ENCODE assay signal across 16 cellular contexts in the genomic region with DNA sequence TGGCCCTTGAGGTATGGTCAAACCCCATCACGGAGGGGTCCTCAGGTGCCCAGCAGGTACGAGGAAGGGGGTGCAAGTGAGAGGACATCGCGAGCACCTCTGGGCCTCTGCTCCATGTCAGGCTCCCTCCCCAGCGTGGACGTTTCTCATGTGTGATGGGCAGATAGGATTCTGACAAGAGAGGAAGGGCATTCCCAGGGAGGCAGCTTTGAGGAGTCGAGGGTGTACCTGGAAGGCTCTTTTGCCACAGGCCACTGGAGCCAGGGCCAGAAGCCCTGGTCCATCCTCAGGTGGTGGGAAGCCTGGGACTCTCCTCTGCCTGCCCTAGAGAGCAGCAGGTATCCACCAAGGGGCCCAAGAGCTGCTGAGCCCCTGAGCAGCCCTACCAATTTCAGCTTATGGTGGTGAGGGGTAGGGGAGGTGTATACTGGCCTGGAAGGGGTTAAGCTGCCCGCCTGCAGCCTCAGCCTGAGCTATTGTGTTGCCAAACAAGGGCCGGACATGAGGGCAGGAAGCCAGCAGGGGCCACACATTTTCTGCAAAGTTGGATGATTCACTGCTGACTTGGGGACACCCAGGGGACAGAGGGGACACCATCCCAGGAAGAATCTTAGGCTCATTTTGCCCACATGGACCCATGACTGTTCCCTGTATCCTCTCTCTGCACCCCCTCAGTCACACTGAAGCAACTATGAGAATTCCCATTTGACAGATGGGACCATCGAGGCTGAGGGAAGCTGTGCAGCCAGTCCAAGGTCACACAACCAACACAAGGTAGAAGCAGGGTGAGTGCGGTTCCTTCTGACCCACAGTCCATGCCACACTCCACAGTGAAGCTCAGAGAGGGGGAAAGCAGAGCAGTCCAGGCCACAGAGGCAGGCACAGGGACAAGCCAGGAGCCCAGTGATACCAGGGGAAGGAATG. TPM values are rescaled to one million over a fixed set of nuclear protein-coding genes. Genes with fewer than 3 reads are reported as not detected.
DNase-seq lines count a peak whose midpoint lies in the region; ATAC-seq and TF ChIP-seq lines count a peak whose summit lies in the region.
"Had no signal": no experiment of that assay in that cellular context is flagged by ENCODE, and none has a peak within 500 bp of the region (broad histone marks: within the 10 kb centered on the region; RNA-seq: fewer than 3 reads in every experiment).

No MANE protein-coding gene starts in this region.

- H3K9me3 Mint-ChIP-seq in GM23338 = no peaks in the 10 kb centered on the region
- H3K9me3 Mint-ChIP-seq in activated T-cell treated with anti-CD3 and anti-CD28 coated beads, Interleukin-2, amount 50 U/mL, for 4 hours = no peaks in the 10 kb centered on the region
- H3K9me3 Mint-ChIP-seq: activated CD4-positive, alpha-beta memory T cell treated with anti-CD3 and anti-CD28 coated beads, Interleukin-2, amount 10 ng/mL, durations not matched to agents 7 days and 5 days; neural crest cell had no signal

- H3K4me3 Mint-ChIP-seq in GM23338 = no peak overlapping the region
- no peak overlapping the region for H3K4me3 Mint-ChIP-seq in activated T-cell treated with anti-CD3 and anti-CD28 coated beads, Interleukin-2, amount 50 U/mL, for 4 hours
- H3K4me3 Mint-ChIP-seq: activated CD4-positive, alpha-beta memory T cell treated with anti-CD3 and anti-CD28 coated beads, Interleukin-2, amount 10 ng/mL, durations not matched to agents 7 days and 5 days; neural crest cell had no signal

- no peak for TF ChIP-seq POLR2A in body of pancreas (IDR thresholded peaks at IDR 0.05)

- 57% methylated on average over 11 of the region's 11 CpGs for WGBS in right cardiac atrium
- WGBS in psoas muscle, 3 donors = 56 to 63% (median 62%) methylated on average over 11 of the region's 11 CpGs
- WGBS in body of pancreas, 2 donors = 57 to 82% methylated on average over 10 to 11 of the region's 11 CpGs

- H3K4me3 ChIP-seq in GM23338 (no peak overlapping the region), ascending aorta (peak overlapping the region; percentile 33), right cardiac atrium (ENCODE audit: low read length) (peak overlapping the region; percentile 67), psoas muscle (peak overlapping the region; percentile 64), body of pancreas (no peak overlapping the region)
- H3K4me3 ChIP-seq: MG63 had no signal

- H3K36me3 ChIP-seq in GM23338 (ENCODE audit: insufficient read depth) = no peaks in the 10 kb centered on the region
- no peaks in the 10 kb centered on the region for H3K36me3 ChIP-seq in ascending aorta
- no peaks in the 10 kb centered on the region for H3K36me3 ChIP-seq in psoas muscle (ENCODE audit: insufficient read depth in 1 of 2, low read depth in 1 of 2)
- H3K36me3 ChIP-seq in body of pancreas (replicated peaks in 1 of 2; ENCODE audit: insufficient read depth in 1 of 2, low read depth in 2 of 2) = no peaks in the 10 kb centered on the region
- H3K36me3 ChIP-seq: MG63, Peyer's patch had no signal

- no peak overlapping the region for H3K4me2 ChIP-seq in GM23338

- no peak overlapping the region for H3K27ac ChIP-seq in GM23338 (ENCODE audit: low read depth)
- peak overlapping the region in 1 of 2 donors; percentile 65 for H3K27ac ChIP-seq in ascending aorta
- H3K27ac ChIP-seq in right cardiac atrium (ENCODE audit: low read length) = peak overlapping the region; percentile 96
- peak overlapping the region; percentile 74 for H3K27ac ChIP-seq in psoas muscle
- H3K27ac ChIP-seq in body of pancreas = peak overlapping the region in 1 of 4 donors; percentile 7

- H3K27me3 Mint-ChIP-seq in GM23338 (ENCODE audit: insufficient read depth, low read depth, poor library complexity) = peaks cover 7% of the 10 kb centered on the region
- peaks cover 23% of the 10 kb centered on the region for H3K27me3 Mint-ChIP-seq in activated T-cell treated with anti-CD3 and anti-CD28 coated beads, Interleukin-2, amount 50 U/mL, for 4 hours (ENCODE audit: low read depth)

- peak overlapping the region; percentile 66; the same call in 1 of the 2 replicates for H2AFZ ChIP-seq in GM23338

- H3K27me3 ChIP-seq in GM23338 (ENCODE audit: insufficient read depth) (no peaks in the 10 kb centered on the region), ascending aorta (no peaks in the 10 kb centered on the region), right cardiac atrium (ENCODE audit: control insufficient read depth, insufficient read depth) (no peaks in the 10 kb centered on the region), psoas muscle (ENCODE audit: insufficient read depth in 3 of 3, low read length in 2 of 3) (peaks cover 0 to 11% (median 0%) of the 10 kb centered on the region in 3 donors), body of pancreas (no peaks in the 10 kb centered on the region)
- H3K27me3 ChIP-seq: MG63, Peyer's patch had no signal

- H3K27ac Mint-ChIP-seq in GM23338 = 0 out of 2 replicates have a peak overlapping the region, but pooled peaks have one; percentile 3
- H3K27ac Mint-ChIP-seq: activated CD4-positive, alpha-beta memory T cell treated with anti-CD3 and anti-CD28 coated beads, Interleukin-2, amount 10 ng/mL, durations not matched to agents 7 days and 5 days had no signal

- no peaks in the 10 kb centered on the region for H4K20me1 ChIP-seq in GM23338 (replicated peaks; ENCODE audit: insufficient read depth)

- H3K79me2 ChIP-seq in GM23338 (replicated peaks; ENCODE audit: insufficient read depth) = no peaks in the 10 kb centered on the region

- DNase-seq in GM23338 (ENCODE audit: low spot score) (peak; percentile 39), ascending aorta (ENCODE audit: low spot score in 2 of 2) (no peak), right cardiac atrium (peak; percentile 57 to 74 (median 66)), psoas muscle (peak; percentile 18 to 37), body of pancreas (no peak), NCI-H2227 treated with DMSO at 0.1 percent for 48 hours (lab: John Stamatoyannopoulos, UW) (no peak)
- DNase-seq in activated T-cell treated with anti-CD3 and anti-CD28 coated beads, Interleukin-2, amount 50 U/mL, for 4 hours = no peak
- DNase-seq: activated CD4-positive, alpha-beta memory T cell treated with anti-CD3 and anti-CD28 coated beads, Interleukin-2, amount 10 ng/mL, durations not matched to agents 7 days and 5 days; activated naive CD4-positive, alpha-beta T cell treated with Interleukin-2 at 50 U/mL for 16 hours; MG63; Peyer's patch; stimulated activated CD4-positive, alpha-beta T cell treated with anti-CD3 and anti-CD28 coated beads, Interleukin-12 subunit alpha, Interleukin-12 subunit beta, amount 100 ng/mL, for 4 hours had no signal

- ATAC-seq in GM23338 = peak; percentile 68
- ATAC-seq in right cardiac atrium = no peak
- ATAC-seq in psoas muscle = no peak
- no peak for ATAC-seq in HG03432 (IDR thresholded peaks at IDR 0.05; ENCODE audit: unreplicated experiment)
- no peak for ATAC-seq in body of pancreas
- no peak for ATAC-seq in activated T-cell treated with anti-CD3 and anti-CD28 coated beads, Interleukin-2, amount 50 U/mL, for 4 hours

- no peaks in the 10 kb centered on the region for H3K36me3 Mint-ChIP-seq in GM23338 (ENCODE audit: low read depth)
- H3K36me3 Mint-ChIP-seq in activated T-cell treated with anti-CD3 and anti-CD28 coated beads, Interleukin-2, amount 50 U/mL, for 4 hours (ENCODE audit: insufficient read depth) = no peaks in the 10 kb centered on the region

- H3K4me1 ChIP-seq in GM23338 (ENCODE audit: insufficient read depth) (peaks cover 9% of the 10 kb centered on the region; the same call in 1 of the 2 replicates), ascending aorta (peaks cover 0 to 11% of the 10 kb centered on the region in 2 donors), right cardiac atrium (ENCODE audit: control insufficient read depth, insufficient read depth, low read length) (peaks cover 5% of the 10 kb centered on the region), psoas muscle (no peaks in the 10 kb centered on the region), body of pancreas (no peaks in the 10 kb centered on the region)
- H3K4me1 ChIP-seq: Peyer's patch had no signal

- intact Hi-C loops in ascending aorta (cut with DNase I) = no loop called here
- intact Hi-C loops in right cardiac atrium (cut with DNase I) = no loop called here
- intact Hi-C loops in psoas muscle (cut with DNase I) = no loop called here
- intact Hi-C loops in body of pancreas (cut with DNase I) = no loop called here

- peaks cover 39% of the 10 kb centered on the region for H3K4me1 Mint-ChIP-seq in GM23338
- no peaks in the 10 kb centered on the region for H3K4me1 Mint-ChIP-seq in activated T-cell treated with anti-CD3 and anti-CD28 coated beads, Interleukin-2, amount 50 U/mL, for 4 hours (ENCODE audit: low read depth)

- H3F3A ChIP-seq in GM23338 (replicated peaks; ENCODE audit: low read depth) = no peaks in the 10 kb centered on the region

- H3K9me3 ChIP-seq in ascending aorta (no peaks in the 10 kb centered on the region), right cardiac atrium (ENCODE audit: control insufficient read depth, low read length) (no peaks in the 10 kb centered on the region), psoas muscle (no peaks in the 10 kb centered on the region), body of pancreas (no peaks in the 10 kb centered on the region)
- H3K9me3 ChIP-seq: MG63, Peyer's patch had no signal

- TF ChIP-seq CTCF in GM23338 (conservative IDR thresholded peaks at IDR 0.05; ENCODE audit: low read depth in 2 of 2) (no peak), ascending aorta (IDR thresholded peaks at IDR 0.05) (no peak), psoas muscle (IDR thresholded peaks at IDR 0.05) (no peak), body of pancreas (IDR thresholded peaks at IDR 0.05) (no peak)

- H3K9me2 ChIP-seq in GM23338 (ENCODE audit: insufficient read depth) = no peaks in the 10 kb centered on the region

TF ChIP-seq in GM23338, 12 proteins besides CTCF, POLR2A, EP300 and RAD21 (continues in another document):
- no peak for TF ChIP-seq POLR2AphosphoS5 (IDR thresholded peaks at IDR 0.05; ENCODE audit: low read depth)
- TF ChIP-seq EZH2phosphoT487 (IDR thresholded peaks at IDR 0.05; ENCODE audit: unreplicated experiment) = no peak

RNA-seq across cellular contexts. Expression of a gene that starts 1.7 kb away (rescaled TPM):
- total RNA-seq in GM23338 (2014; rRNA removed; shearing (Covaris generic)) = not detected in 2 replicates
- 0.18 TPM in 1 of 2 replicates, not detected in the other for polyA plus RNA-seq in GM23338 (2016; fragmentation: Nextera tagmentation; extraction: Ambion mirVana)
- 119 TPM for total RNA-seq in ascending aorta
- total RNA-seq in right cardiac atrium = 10 to 100 TPM; 22.9 to 47.0 (median 40.9) TPM
- polyA plus RNA-seq in right cardiac atrium = 32.8 TPM
- total RNA-seq in psoas muscle = 10 to 100 TPM; 21.4 to 48.4 (median 37.0) TPM
- polyA plus RNA-seq in psoas muscle = 10 to 100 TPM; 15.1 to 22.2 (median 17.7) TPM
- 10 to 100 TPM; 10.4 to 15.8 TPM for total RNA-seq in body of pancreas
- under 1 TPM in 1 of 3 donors, not detected in 2; 0.13 TPM for total RNA-seq in activated T-cell treated with anti-CD3 and anti-CD28 coated beads, Interleukin-2, amount 50 U/mL, for 4 hours
- total RNA-seq: activated CD4-positive, alpha-beta memory T cell treated with anti-CD3 and anti-CD28 coated beads, Interleukin-2, amount 10 ng/mL, durations not matched to agents 7 days and 5 days; fibroblast of villous mesenchyme; T-helper 1 cell treated with Interleukin-12 subunit alpha and Interleukin-12 subunit beta and Interleukin-4 antibody, amounts not matched to agents 30 ng/mL and 1 ng/mL, for 36 hours had no signal

RNA-seq across cellular contexts. Expression of a gene that starts 58.9 kb away (rescaled TPM):
- total RNA-seq in GM23338 (2014; rRNA removed; shearing (Covaris generic)) = 0.07 TPM in 1 of 2 replicates, not detected in the other
- polyA plus RNA-seq in GM23338 (2016; fragmentation: Nextera tagmentation; extraction: Ambion mirVana) (0.10 TPM in 1 of 2 replicates, not detected in the other), right cardiac atrium (0.41 TPM), psoas muscle (under 1 TPM in 2 of 3 donors, not detected in 1; 0.01 to 0.08 TPM)
- total RNA-seq in ascending aorta (not detected), right cardiac atrium (1 to 10 TPM in 3 of 4 donors, under 1 TPM in 1; 0.79 to 1.5 (median 1.2) TPM), psoas muscle (not detected), body of pancreas (not detected)
- not detected for total RNA-seq in activated T-cell treated with anti-CD3 and anti-CD28 coated beads, Interleukin-2, amount 50 U/mL, for 4 hours
- total RNA-seq: activated CD4-positive, alpha-beta memory T cell treated with anti-CD3 and anti-CD28 coated beads, Interleukin-2, amount 10 ng/mL, durations not matched to agents 7 days and 5 days; Peyer's patch; T-helper 1 cell treated with Interleukin-12 subunit alpha and Interleukin-12 subunit beta and Interleukin-4 antibody, amounts not matched to agents 30 ng/mL and 1 ng/mL, for 36 hours had no signal

Comparison
In these comparisons a context has a peak if more than half of its experiments do, and no peak if none do; other contexts are left out.
1. DNase-seq: peak in GM23338 (single experiment), right cardiac atrium (3 of 3) and psoas muscle (2 of 2); none in ascending aorta (0 of 2), body of pancreas (0 of 4), activated T-cell treated with anti-CD3 and anti-CD28 coated beads, Interleukin-2, amount 50 U/mL, for 4 hours (single experiment) and NCI-H2227 treated with DMSO at 0.1 percent for 48 hours (single experiment).
2. H3K4me3 ChIP-seq: peak in ascending aorta (2 of 2), right cardiac atrium (single experiment) and psoas muscle (single experiment); none in GM23338 (single experiment) and body of pancreas (0 of 2).
3. RNA of a gene that starts 1.7 kb away (total RNA-seq): 119 TPM in ascending aorta (single experiment), 21.4 to 48.4 TPM in psoas muscle, 22.9 to 47.0 TPM in right cardiac atrium and 10.4 to 15.8 TPM in body of pancreas; 0.13 TPM in activated T-cell treated with anti-CD3 and anti-CD28 coated beads, Interleukin-2, amount 50 U/mL, for 4 hours and not detected in GM23338; every median in the first group is over 10 times any median in the second.